9 cellular contexts compared by ENCODE assay signal in the genomic region with DNA sequence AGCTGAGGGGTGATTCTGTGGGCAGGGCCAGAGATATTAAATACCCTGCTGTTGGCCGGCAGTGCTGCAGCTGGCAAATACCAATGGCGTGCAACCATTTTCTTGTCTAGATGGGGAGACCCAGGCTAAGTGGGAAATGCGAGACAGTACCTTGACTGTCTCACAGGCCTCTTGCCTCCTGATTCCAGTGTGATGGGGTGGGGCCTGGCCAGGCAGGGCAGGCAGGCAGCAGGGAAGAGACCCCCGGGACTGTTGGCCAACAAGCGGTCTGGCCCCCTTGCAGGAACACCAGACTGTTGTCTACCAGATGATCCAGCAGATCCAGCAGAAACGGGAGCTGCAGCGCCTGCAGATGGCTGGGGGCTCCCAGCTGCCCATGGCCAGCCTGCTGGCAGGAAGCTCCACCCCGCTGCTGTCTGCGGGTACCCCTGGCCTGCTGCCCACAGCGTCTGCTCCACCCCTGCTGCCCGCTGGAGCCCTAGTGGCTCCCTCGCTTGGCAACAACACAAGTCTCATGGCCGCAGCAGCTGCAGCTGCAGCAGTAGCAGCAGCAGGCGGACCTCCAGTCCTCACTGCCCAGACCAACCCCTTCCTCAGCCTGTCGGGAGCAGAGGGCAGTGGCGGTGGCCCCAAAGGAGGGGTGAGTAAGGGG. TPM values are rescaled to one million over a fixed set of nuclear protein-coding genes. Genes with fewer than 3 reads are reported as not detected.
DNase-seq lines count a peak whose midpoint lies in the region; ATAC-seq, FAIRE-seq and TF ChIP-seq lines count a peak whose summit lies in the region.
"Had no signal": no experiment of that assay in that cellular context is flagged by ENCODE, and none has a peak within 500 bp of the region (broad histone marks: within the 10 kb centered on the region; RNA-seq: fewer than 3 reads in every experiment).

No MANE protein-coding gene starts in this region.

- no peak overlapping the region for H3K27ac Mint-ChIP-seq in Calu3 (ENCODE audit: unreplicated experiment)

- intact Hi-C loops in pancreas (cut with DNase I): no loop called here
- intact Hi-C loops in Calu3 (cut with micrococcal nuclease; ENCODE audit: unreplicated experiment): no loop called here

- H3K4me1 Mint-ChIP-seq in Calu3 (ENCODE audit: low read depth, unreplicated experiment): peaks cover 12% of the 10 kb centered on the region

- H3K4me2 ChIP-seq in DND-41 (ENCODE audit: insufficient read depth, low read length): no peak overlapping the region

- no peak overlapping the region; the same call in 1 of the 2 replicates for H3K9ac ChIP-seq in DND-41 (ENCODE audit: low read depth, low read length)

- H2AFZ ChIP-seq in DND-41 (ENCODE audit: low read depth, low read length): no peak overlapping the region

- no peak overlapping the region for H3K4me3 ChIP-seq in DND-41 (ENCODE audit: low read depth in 1 of 2, low read length in 2 of 2)
- H3K4me3 ChIP-seq in pancreas: no peak overlapping the region

- H3K4me1 ChIP-seq in DND-41 (ENCODE audit: insufficient read depth, low read length): peaks cover 54% of the 10 kb centered on the region
- no peaks in the 10 kb centered on the region for H3K4me1 ChIP-seq in pancreas

- no TSS peak for BruUV-seq in Calu3 (replicated peaks; lab: Mats Ljungman, UMichigan)

- H3K36me3 ChIP-seq in DND-41 (ENCODE audit: insufficient read depth, low read length) (peaks cover 52% of the 10 kb centered on the region), pancreas (peaks cover 0 to 19% (median 0%) of the 10 kb centered on the region in 3 donors)

- H3K79me2 ChIP-seq in DND-41 (ENCODE audit: insufficient read depth, low read length): peaks cover 7% of the 10 kb centered on the region

- ATAC-seq in DND-41 (ENCODE audit: insufficient read depth, low read depth) (no peak), pancreas (peak in 3 of 4 donors; percentile 55 to 81 (median 67)), GM21381 (IDR thresholded peaks at IDR 0.05; ENCODE audit: unreplicated experiment) (no peak)

- 39 to 48% methylated on average over 15 to 16 of the region's 16 CpGs for WGBS in pancreas, 2 donors

- no peaks in the 10 kb centered on the region for H3K9me3 Mint-ChIP-seq in Calu3 (ENCODE audit: low read depth, unreplicated experiment)

- H4K20me1 ChIP-seq in DND-41 (ENCODE audit: insufficient read depth, low read length): peaks cover 9% of the 10 kb centered on the region; the same call in 1 of the 2 replicates

- CTCF ChIA-PET in Calu3 (lab: Charles Lee): no interaction called here

- no peaks in the 10 kb centered on the region for H3K27me3 Mint-ChIP-seq in Calu3 (ENCODE audit: unreplicated experiment)

- peak overlapping the region; percentile 60; the same call in 1 of the 2 replicates for H3K27ac ChIP-seq in DND-41 (ENCODE audit: low read length)
- H3K27ac ChIP-seq in cingulate gyrus (ENCODE audit: low read depth, low read length): peak overlapping the region; percentile 93
- H3K27ac ChIP-seq in pancreas: no peak overlapping the region
- H3K27ac ChIP-seq: epithelial cell of prostate had no signal

- H3K27me3 ChIP-seq in DND-41 (ENCODE audit: insufficient read depth, low read length, poor library complexity) (no peaks in the 10 kb centered on the region), pancreas (no peaks in the 10 kb centered on the region)

- peaks cover 77% of the 10 kb centered on the region for H3K36me3 Mint-ChIP-seq in Calu3 (ENCODE audit: insufficient read depth, unreplicated experiment)

- H3K9me3 ChIP-seq in DND-41 (ENCODE audit: insufficient read depth, low read length, severe bottlenecking) (no peaks in the 10 kb centered on the region), pancreas (no peaks in the 10 kb centered on the region)

- TF ChIP-seq CTCF in DND-41 (IDR thresholded peaks at IDR 0.05; ENCODE audit: borderline replicate concordance, extremely low read depth, low read length, poor library complexity, severe bottlenecking) (no peak), pancreas (IDR thresholded peaks at IDR 0.05) (no peak), Calu3 (IDR thresholded peaks at IDR 0.05; ENCODE audit: unreplicated experiment) (no peak)

- no peak for DNase-seq in DND-41
- DNase-seq in NCI-H345 (lab: John Stamatoyannopoulos, UW): peak; percentile 75
- DNase-seq in pancreas: peak in 3 of 6 donors; percentile 58 to 84 (median 73)
- no peak for DNase-seq in UCSD-AML1 (lab: John Stamatoyannopoulos, UW; ENCODE audit: unreplicated experiment)
- DNase-seq in Calu3: no peak
- DNase-seq in T-helper 9 cell: no peak

- FAIRE-seq in pancreas (lab: Jason Lieb, UNC): no peak

- H3K4me3 Mint-ChIP-seq in Calu3 (ENCODE audit: low read depth, unreplicated experiment): no peak overlapping the region

RNA-seq across cellular contexts. Expression of gene CISD3, which starts 5.7 kb away (rescaled TPM):
- 10 to 100 TPM; 27.5 to 44.3 (median 30.9) TPM for total RNA-seq in pancreas
- 10 to 100 TPM; 28.1 to 34.9 TPM for polyA plus RNA-seq in pancreas
- total RNA-seq in Calu3 (2022): 101 and 109 TPM in 2 replicates

RNA-seq across cellular contexts. Expression of gene MLLT6, which starts 19.4 kb away (rescaled TPM):
- total RNA-seq in pancreas (100 to 1,000 TPM in 1 of 6 donors, 10 to 100 TPM in 5; 51.3 to 112 (median 67.4) TPM), Calu3 (2022) (463 and 498 TPM in 2 replicates)
- polyA plus RNA-seq in pancreas: 100 to 1,000 TPM in 1 of 2 donors, 10 to 100 TPM in 1; 69.9 to 181 TPM

RNA-seq across cellular contexts. Expression of gene PCGF2, which starts 23.7 kb away (rescaled TPM):
- 10 to 100 TPM; 12.9 to 25.2 (median 21.1) TPM for total RNA-seq in pancreas
- 10 to 100 TPM; 39.2 to 39.6 TPM for polyA plus RNA-seq in pancreas
- 196 and 205 TPM in 2 replicates for total RNA-seq in Calu3 (2022)

RNA-seq across cellular contexts. Expression of gene PSMB3, which starts 28.1 kb away (rescaled TPM):
- 10 to 100 TPM; 27.7 to 74.7 (median 54.5) TPM for total RNA-seq in pancreas
- polyA plus RNA-seq in pancreas: 100 to 1,000 TPM; 104 to 107 TPM
- 893 and 935 TPM in 2 replicates for total RNA-seq in Calu3 (2022)

RNA-seq across cellular contexts. Expression of gene EPOP, which starts 49.7 kb away (rescaled TPM):
- 1 to 10 TPM; 2.4 to 4.3 (median 3.1) TPM for total RNA-seq in pancreas
- 1 to 10 TPM in 1 of 2 donors, under 1 TPM in 1; 0.49 to 1.4 TPM for polyA plus RNA-seq in pancreas
- 15.3 and 20.9 TPM in 2 replicates for total RNA-seq in Calu3 (2022)

Comparison
In these comparisons a context has a peak if more than half of its experiments do, and no peak if none do; other contexts are left out.
1. ATAC-seq: peak in pancreas (3 of 4); none in DND-41 (single experiment) and GM21381 (single experiment).
2. H3K27ac ChIP-seq: peak in DND-41 (single experiment) and cingulate gyrus (single experiment); none in pancreas (0 of 4).